ENCODE assay signal across 8 cellular contexts in the genomic region with DNA sequence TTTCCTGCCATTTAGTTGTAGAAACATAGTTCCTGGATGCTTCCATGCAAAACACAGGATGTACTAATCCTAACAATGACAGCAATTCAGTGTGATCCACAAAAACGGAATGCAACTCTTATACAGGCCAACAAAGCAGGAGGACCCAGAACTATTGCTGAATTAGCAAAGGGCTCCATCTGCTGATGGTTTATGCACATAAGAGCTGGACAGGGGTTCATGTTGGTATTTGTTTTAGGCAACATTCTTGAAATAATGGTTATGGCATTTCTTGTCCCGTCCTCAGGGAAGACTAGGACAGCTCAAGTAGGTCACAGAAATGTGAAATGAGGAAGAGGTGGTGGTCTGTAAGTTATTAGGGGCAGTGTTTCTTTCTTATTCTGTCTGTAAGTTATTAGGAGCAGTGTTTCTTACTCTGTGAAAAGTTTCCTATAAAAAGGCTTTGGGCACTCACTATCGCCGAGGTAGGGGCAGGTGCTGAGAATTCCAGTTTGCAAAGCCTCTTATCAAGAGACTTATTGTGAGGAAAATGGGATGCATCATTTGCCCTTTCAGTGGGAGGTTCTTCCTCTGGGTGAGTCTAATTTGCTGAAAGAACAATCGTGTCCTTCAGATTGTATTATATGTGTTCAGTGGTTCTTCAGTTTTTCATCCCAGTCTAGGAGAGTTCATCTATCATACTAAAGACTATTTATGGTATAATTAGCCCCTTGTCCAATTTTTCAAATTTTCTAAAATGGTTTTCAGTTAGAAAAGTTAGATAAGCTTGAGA.
DNase-seq lines count a peak whose midpoint lies in the region; ATAC-seq, FAIRE-seq and TF ChIP-seq lines count a peak whose summit lies in the region.

No MANE protein-coding gene starts in this region.

- H3K27ac ChIP-seq in left lung = no peak overlapping the region

- intact Hi-C loops in left lung (cut with DNase I) = no loop called here

- ATAC-seq in GM18498 (IDR thresholded peaks at IDR 0.05; ENCODE audit: unreplicated experiment) (peak; percentile 89), HG03571 (IDR thresholded peaks at IDR 0.05; ENCODE audit: unreplicated experiment) (peak; percentile 68), left lung (peak; percentile 98), HG02840 (IDR thresholded peaks at IDR 0.05; ENCODE audit: low FRiP score, unreplicated experiment) (no peak), GM19467 (IDR thresholded peaks at IDR 0.05; ENCODE audit: unreplicated experiment) (no peak)

- H3K4me1 ChIP-seq in BE2C (no peaks in the 10 kb centered on the region), left lung (no peaks in the 10 kb centered on the region)

- no peaks in the 10 kb centered on the region for H3K36me3 ChIP-seq in BE2C
- H3K36me3 ChIP-seq in bronchial epithelial cell (ENCODE audit: control insufficient read depth, insufficient read depth, low read length) = no peaks in the 10 kb centered on the region
- H3K36me3 ChIP-seq in left lung = no peaks in the 10 kb centered on the region

- FAIRE-seq in bronchial epithelial cell (lab: Jason Lieb, UNC) = peak; percentile 87

- TF ChIP-seq CTCF in BE2C (IDR thresholded peaks at IDR 0.05; ENCODE audit: low read depth, low read length) (peak; percentile 76), bronchial epithelial cell (IDR thresholded peaks at IDR 0.05; ENCODE audit: insufficient read depth, low read length, severe bottlenecking) (peak; percentile 62), left lung (IDR thresholded peaks at IDR 0.05) (peak in 1 of 2 donors; percentile 20)

- H3K4me3 ChIP-seq in BE2C (ENCODE audit: low read depth, low read length) (peak overlapping the region; percentile 38; the same call in 1 of the 2 replicates), bronchial epithelial cell (ENCODE audit: low read depth, low read length) (peak overlapping the region; percentile 31), left lung (peak overlapping the region in 1 of 2 donors; percentile 12)

- H3K27me3 ChIP-seq in BE2C = peaks cover 15% of the 10 kb centered on the region
- no peaks in the 10 kb centered on the region for H3K27me3 ChIP-seq in bronchial epithelial cell (ENCODE audit: control insufficient read depth, insufficient read depth, low read length)
- H3K27me3 ChIP-seq in left lung = peaks cover 0 to 25% of the 10 kb centered on the region in 2 donors

- no peaks in the 10 kb centered on the region for H3K9me3 ChIP-seq in BE2C
- H3K9me3 ChIP-seq in left lung = no peaks in the 10 kb centered on the region

- DNase-seq in BE2C (peak; percentile 30), NCI-H774 (lab: John Stamatoyannopoulos, UW) (peak; percentile 78), bronchial epithelial cell (ENCODE audit: low read depth) (peak; percentile 79), left lung (no peak)

Comparison
In these comparisons a context has a peak if more than half of its experiments do, and no peak if none do; other contexts are left out.
1. DNase-seq: peak in BE2C (single experiment), NCI-H774 (single experiment) and bronchial epithelial cell (single experiment); none in left lung (0 of 2).
2. ATAC-seq: peak in GM18498 (single experiment), HG03571 (single experiment) and left lung (single experiment); none in HG02840 (single experiment) and GM19467 (single experiment).